ENCODE assay signal across 1 cellular context in genomic region chr1:172531846-172532699, GRCh38.
TF ChIP-seq lines count a peak whose summit lies in the region.

No MANE protein-coding gene starts in this region.

TF ChIP-seq in K562, 482 proteins besides CTCF, POLR2A, EP300 and RAD21 (continued from another document and continues in another):
- no peak for TF ChIP-seq CBFA2T3 (IDR thresholded peaks at IDR 0.05)
- TF ChIP-seq PTRF (tag; IDR thresholded peaks at IDR 0.05) = no peak
- TF ChIP-seq ZNF384 (IDR thresholded peaks at IDR 0.05; ENCODE audit: low read depth, low read length) = 0 out of 2 replicates have a peak, but pooled peaks have one; percentile 30
- peak; percentile 77; the same call in 1 of the 2 replicates for TF ChIP-seq NBN (IDR thresholded peaks at IDR 0.05; ENCODE audit: low read depth)
- no peak for TF ChIP-seq FOXK1 (CRISPR knock-in tag; IDR thresholded peaks at IDR 0.05; ENCODE audit: borderline replicate concordance)
- TF ChIP-seq POU5F1 (IDR thresholded peaks at IDR 0.05; ENCODE audit: borderline replicate concordance, low read depth, low read length, partially characterized antibody) = no peak
- TF ChIP-seq ZBTB5 (IDR thresholded peaks at IDR 0.05) = no peak
- no peak for TF ChIP-seq ZC3H4 (CRISPR knock-in tag; IDR thresholded peaks at IDR 0.05; ENCODE audit: borderline replicate concordance)
- TF ChIP-seq SMAD2 (IDR thresholded peaks at IDR 0.05; ENCODE audit: low read depth, low read length) = no peak
- TF ChIP-seq, protein P1, sequence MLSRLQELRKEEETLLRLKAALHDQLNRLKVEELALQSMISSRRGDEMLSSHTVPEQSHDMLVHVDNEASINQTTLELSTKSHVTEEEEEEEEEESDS (CRISPR knock-in tag; IDR thresholded peaks at IDR 0.05) = no peak
- TF ChIP-seq, protein P2, sequence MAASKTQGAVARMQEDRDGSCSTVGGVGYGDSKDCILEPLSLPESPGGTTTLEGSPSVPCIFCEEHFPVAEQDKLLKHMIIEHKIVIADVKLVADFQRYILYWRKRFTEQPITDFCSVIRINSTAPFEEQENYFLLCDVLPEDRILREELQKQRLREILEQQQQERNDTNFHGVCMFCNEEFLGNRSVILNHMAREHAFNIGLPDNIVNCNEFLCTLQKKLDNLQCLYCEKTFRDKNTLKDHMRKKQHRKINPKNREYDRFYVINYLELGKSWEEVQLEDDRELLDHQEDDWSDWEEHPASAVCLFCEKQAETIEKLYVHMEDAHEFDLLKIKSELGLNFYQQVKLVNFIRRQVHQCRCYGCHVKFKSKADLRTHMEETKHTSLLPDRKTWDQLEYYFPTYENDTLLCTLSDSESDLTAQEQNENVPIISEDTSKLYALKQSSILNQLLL (CRISPR knock-in tag; IDR thresholded peaks at IDR 0.05; ENCODE audit: borderline replicate concordance) = no peak
- TF ChIP-seq KLF10 (CRISPR knock-in tag; IDR thresholded peaks at IDR 0.05) = no peak
- TF ChIP-seq, protein P3, sequence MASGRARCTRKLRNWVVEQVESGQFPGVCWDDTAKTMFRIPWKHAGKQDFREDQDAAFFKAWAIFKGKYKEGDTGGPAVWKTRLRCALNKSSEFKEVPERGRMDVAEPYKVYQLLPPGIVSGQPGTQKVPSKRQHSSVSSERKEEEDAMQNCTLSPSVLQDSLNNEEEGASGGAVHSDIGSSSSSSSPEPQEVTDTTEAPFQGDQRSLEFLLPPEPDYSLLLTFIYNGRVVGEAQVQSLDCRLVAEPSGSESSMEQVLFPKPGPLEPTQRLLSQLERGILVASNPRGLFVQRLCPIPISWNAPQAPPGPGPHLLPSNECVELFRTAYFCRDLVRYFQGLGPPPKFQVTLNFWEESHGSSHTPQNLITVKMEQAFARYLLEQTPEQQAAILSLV (tag; IDR thresholded peaks at IDR 0.05) = no peak
- no peak for TF ChIP-seq ETV1 (tag; conservative IDR thresholded peaks at IDR 0.05; ENCODE audit: low read depth)
- TF ChIP-seq DIDO1 (tag; IDR thresholded peaks at IDR 0.05; ENCODE audit: low read depth) = no peak; the same call in 1 of the 2 replicates
- TF ChIP-seq BRF1 (IDR thresholded peaks at IDR 0.05; ENCODE audit: borderline replicate concordance, extremely low read depth, insufficient read length) = no peak
- TF ChIP-seq ZNF124 (CRISPR knock-in tag; IDR thresholded peaks at IDR 0.05) = no peak
- TF ChIP-seq KAT7 (CRISPR knock-in tag; IDR thresholded peaks at IDR 0.05; ENCODE audit: borderline replicate concordance) = no peak
- no peak for TF ChIP-seq CREB5 (CRISPR knock-in tag; IDR thresholded peaks at IDR 0.05)
- TF ChIP-seq LCOR (CRISPR knock-in tag; IDR thresholded peaks at IDR 0.05) = no peak; the same call in 1 of the 2 replicates
- no peak for TF ChIP-seq ZNF75A (CRISPR knock-in tag; IDR thresholded peaks at IDR 0.05)
- no peak for TF ChIP-seq HNRNPL (IDR thresholded peaks at IDR 0.05; ENCODE audit: low read depth, low read length)
- TF ChIP-seq SIRT6 (IDR thresholded peaks at IDR 0.05; ENCODE audit: low read depth, low read length) = no peak
- no peak for TF ChIP-seq HDAC3 (IDR thresholded peaks at IDR 0.05; ENCODE audit: borderline replicate concordance, partially characterized antibody)
- peak; percentile 25; the same call in 1 of the 2 replicates for TF ChIP-seq ZNF609 (CRISPR knock-in tag; IDR thresholded peaks at IDR 0.05; ENCODE audit: borderline replicate concordance)
- TF ChIP-seq ZNF395 (CRISPR knock-in tag; IDR thresholded peaks at IDR 0.05) = peak; percentile 81
- TF ChIP-seq TCFL5 (CRISPR knock-in tag; conservative IDR thresholded peaks at IDR 0.05) = no peak
- no peak for TF ChIP-seq ZNF444 (CRISPR knock-in tag; IDR thresholded peaks at IDR 0.05)
- TF ChIP-seq ZFP1 (CRISPR knock-in tag; IDR thresholded peaks at IDR 0.05) = no peak
- TF ChIP-seq ETS2 (tag; IDR thresholded peaks at IDR 0.05; ENCODE audit: borderline replicate concordance, poor library complexity, severe bottlenecking) = no peak
- no peak for TF ChIP-seq ZNF639 (CRISPR knock-in tag; conservative IDR thresholded peaks at IDR 0.05 in 1 of 2, IDR thresholded peaks at IDR 0.05 in 1 of 2)
- TF ChIP-seq, protein P4, sequence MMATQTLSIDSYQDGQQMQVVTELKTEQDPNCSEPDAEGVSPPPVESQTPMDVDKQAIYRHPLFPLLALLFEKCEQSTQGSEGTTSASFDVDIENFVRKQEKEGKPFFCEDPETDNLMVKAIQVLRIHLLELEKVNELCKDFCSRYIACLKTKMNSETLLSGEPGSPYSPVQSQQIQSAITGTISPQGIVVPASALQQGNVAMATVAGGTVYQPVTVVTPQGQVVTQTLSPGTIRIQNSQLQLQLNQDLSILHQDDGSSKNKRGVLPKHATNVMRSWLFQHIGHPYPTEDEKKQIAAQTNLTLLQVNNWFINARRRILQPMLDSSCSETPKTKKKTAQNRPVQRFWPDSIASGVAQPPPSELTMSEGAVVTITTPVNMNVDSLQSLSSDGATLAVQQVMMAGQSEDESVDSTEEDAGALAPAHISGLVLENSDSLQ (IDR thresholded peaks at IDR 0.05) = peak; percentile 34
- TF ChIP-seq, protein P5, sequence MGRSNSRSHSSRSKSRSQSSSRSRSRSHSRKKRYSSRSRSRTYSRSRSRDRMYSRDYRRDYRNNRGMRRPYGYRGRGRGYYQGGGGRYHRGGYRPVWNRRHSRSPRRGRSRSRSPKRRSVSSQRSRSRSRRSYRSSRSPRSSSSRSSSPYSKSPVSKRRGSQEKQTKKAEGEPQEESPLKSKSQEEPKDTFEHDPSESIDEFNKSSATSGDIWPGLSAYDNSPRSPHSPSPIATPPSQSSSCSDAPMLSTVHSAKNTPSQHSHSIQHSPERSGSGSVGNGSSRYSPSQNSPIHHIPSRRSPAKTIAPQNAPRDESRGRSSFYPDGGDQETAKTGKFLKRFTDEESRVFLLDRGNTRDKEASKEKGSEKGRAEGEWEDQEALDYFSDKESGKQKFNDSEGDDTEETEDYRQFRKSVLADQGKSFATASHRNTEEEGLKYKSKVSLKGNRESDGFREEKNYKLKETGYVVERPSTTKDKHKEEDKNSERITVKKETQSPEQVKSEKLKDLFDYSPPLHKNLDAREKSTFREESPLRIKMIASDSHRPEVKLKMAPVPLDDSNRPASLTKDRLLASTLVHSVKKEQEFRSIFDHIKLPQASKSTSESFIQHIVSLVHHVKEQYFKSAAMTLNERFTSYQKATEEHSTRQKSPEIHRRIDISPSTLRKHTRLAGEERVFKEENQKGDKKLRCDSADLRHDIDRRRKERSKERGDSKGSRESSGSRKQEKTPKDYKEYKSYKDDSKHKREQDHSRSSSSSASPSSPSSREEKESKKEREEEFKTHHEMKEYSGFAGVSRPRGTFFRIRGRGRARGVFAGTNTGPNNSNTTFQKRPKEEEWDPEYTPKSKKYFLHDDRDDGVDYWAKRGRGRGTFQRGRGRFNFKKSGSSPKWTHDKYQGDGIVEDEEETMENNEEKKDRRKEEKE (IDR thresholded peaks at IDR 0.05; ENCODE audit: borderline replicate concordance in 1 of 2, control insufficient read depth in 1 of 2, low read depth in 2 of 2, low read length in 1 of 2) = peak; percentile 36 to 88; a peak in 1 of 4 replicates
- no peak for TF ChIP-seq NFIC (IDR thresholded peaks at IDR 0.05)
- TF ChIP-seq, protein P6, sequence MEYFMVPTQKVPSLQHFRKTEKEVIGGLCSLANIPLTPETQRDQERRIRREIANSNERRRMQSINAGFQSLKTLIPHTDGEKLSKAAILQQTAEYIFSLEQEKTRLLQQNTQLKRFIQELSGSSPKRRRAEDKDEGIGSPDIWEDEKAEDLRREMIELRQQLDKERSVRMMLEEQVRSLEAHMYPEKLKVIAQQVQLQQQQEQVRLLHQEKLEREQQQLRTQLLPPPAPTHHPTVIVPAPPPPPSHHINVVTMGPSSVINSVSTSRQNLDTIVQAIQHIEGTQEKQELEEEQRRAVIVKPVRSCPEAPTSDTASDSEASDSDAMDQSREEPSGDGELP (CRISPR knock-in tag; IDR thresholded peaks at IDR 0.05; ENCODE audit: borderline replicate concordance) = no peak
- no peak for TF ChIP-seq CHCHD3 (CRISPR knock-in tag; IDR thresholded peaks at IDR 0.05)
- TF ChIP-seq ZNF197 (CRISPR knock-in tag; IDR thresholded peaks at IDR 0.05; ENCODE audit: low read depth) = 0 out of 2 replicates have a peak, but pooled peaks have one; percentile 21
- no peak for TF ChIP-seq TCF7 (IDR thresholded peaks at IDR 0.05; ENCODE audit: borderline replicate concordance)
- TF ChIP-seq, protein P7, sequence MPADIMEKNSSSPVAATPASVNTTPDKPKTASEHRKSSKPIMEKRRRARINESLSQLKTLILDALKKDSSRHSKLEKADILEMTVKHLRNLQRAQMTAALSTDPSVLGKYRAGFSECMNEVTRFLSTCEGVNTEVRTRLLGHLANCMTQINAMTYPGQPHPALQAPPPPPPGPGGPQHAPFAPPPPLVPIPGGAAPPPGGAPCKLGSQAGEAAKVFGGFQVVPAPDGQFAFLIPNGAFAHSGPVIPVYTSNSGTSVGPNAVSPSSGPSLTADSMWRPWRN (IDR thresholded peaks at IDR 0.05; ENCODE audit: low read depth) = no peak
- TF ChIP-seq RB1 (IDR thresholded peaks at IDR 0.05; ENCODE audit: low read depth) = peak; percentile 4; the same call in 1 of the 2 replicates
